Comparison of ENCODE assay signal across 39 cellular contexts in the genomic region with DNA sequence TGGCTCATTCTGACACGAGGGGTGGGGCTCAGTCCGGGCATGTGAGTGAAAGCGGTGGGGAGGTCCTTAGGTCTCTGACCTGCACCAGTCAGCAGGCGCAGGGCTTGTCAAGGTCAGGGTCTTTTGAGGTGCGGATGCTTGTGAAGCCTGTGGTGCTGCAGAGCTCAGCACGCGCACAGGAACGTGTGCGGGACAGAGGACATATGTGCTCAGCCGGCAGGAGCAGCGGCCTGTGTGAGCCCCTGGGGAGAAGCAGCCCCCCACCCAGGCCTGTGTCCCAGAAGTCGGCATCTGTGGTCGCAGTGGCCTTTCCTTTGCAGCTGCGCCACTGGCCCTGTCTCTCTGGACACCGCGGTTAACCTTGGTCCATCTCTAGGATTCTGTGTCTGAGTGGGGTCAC. TPM values are rescaled to one million over a fixed set of nuclear protein-coding genes. Genes with fewer than 3 reads are reported as not detected.
DNase-seq lines count a peak whose midpoint lies in the region; ATAC-seq, FAIRE-seq and TF ChIP-seq lines count a peak whose summit lies in the region.
"Had no signal": no experiment of that assay in that cellular context is flagged by ENCODE, and none has a peak within 500 bp of the region (broad histone marks: within the 10 kb centered on the region; RNA-seq: fewer than 3 reads in every experiment).

No MANE protein-coding gene starts in this region.

- peaks cover 15% of the 10 kb centered on the region for H4K20me1 ChIP-seq in neural progenitor cell (ENCODE audit: low read depth)

- peaks cover 34% of the 10 kb centered on the region for H3K36me3 Mint-ChIP-seq in neural progenitor cell

- H3K4me3 Mint-ChIP-seq in neural progenitor cell, result no peak overlapping the region
- H3K4me3 Mint-ChIP-seq: activated CD4-positive, alpha-beta memory T cell treated with anti-CD3 and anti-CD28 coated beads for 36 hours; CD4-positive, CD25-positive, alpha-beta regulatory T cell; memory B cell; stimulated activated memory B cell treated with anti-CD40 and anti-IgM and Interleukin-4, amounts not matched to agents 10 μg/mL and 1 μg/mL and 100 μg/mL, for 72 hours; type B pancreatic cell had no signal

- peaks cover 16% of the 10 kb centered on the region for H3F3A ChIP-seq in neural progenitor cell (ENCODE audit: low read depth)

- intact Hi-C loops in cardiac septum (cut with DNase I), result no loop called here
- intact Hi-C loops in left ventricle myocardium superior (cut with micrococcal nuclease), result no loop called here
- intact Hi-C loops in kidney (cut with DNase I), result no loop called here
- intact Hi-C loops in colonic mucosa (cut with DNase I), result no loop called here

- peaks cover 20% of the 10 kb centered on the region for H3K4me1 Mint-ChIP-seq in neural progenitor cell
- H3K4me1 Mint-ChIP-seq: stimulated activated memory B cell treated with anti-CD40 and anti-IgM and Interleukin-4, amounts not matched to agents 10 μg/mL and 1 μg/mL and 100 μg/mL, for 72 hours had no signal

- no peaks in the 10 kb centered on the region for H3K27me3 ChIP-seq in neural progenitor cell
- no peaks in the 10 kb centered on the region for H3K27me3 ChIP-seq in colonic mucosa
- H3K27me3 ChIP-seq: body of pancreas, gastroesophageal sphincter, neutrophil had no signal

- no peak for ATAC-seq in left ventricle myocardium superior
- ATAC-seq: activated CD4-positive, CD25-positive, alpha-beta regulatory T cell treated with anti-CD3 and anti-CD28 coated beads, Interleukin-2, amount 50 U/mL, for 24 hours; body of pancreas; gastroesophageal sphincter; psoas muscle; stimulated activated memory B cell treated with anti-CD40 and anti-IgM and Interleukin-4, amounts not matched to agents 10 μg/mL and 1 μg/mL and 100 μg/mL, for 72 hours had no signal

- H3K9ac ChIP-seq in kidney (ENCODE audit: low read length in 2 of 2), result no peak overlapping the region
- H3K9ac ChIP-seq in neural progenitor cell, result no peak overlapping the region
- H3K9ac ChIP-seq in colonic mucosa (ENCODE audit: low read depth in 2 of 2, low read length in 2 of 2), result no peak overlapping the region
- H3K9ac ChIP-seq: GM23248 had no signal

- H3K36me3 ChIP-seq in kidney (ENCODE audit: control insufficient read depth in 1 of 2, insufficient read depth in 2 of 2, low read length in 2 of 2) (peaks cover 9 to 10% of the 10 kb centered on the region in 2 donors), neural progenitor cell (peaks cover 5% of the 10 kb centered on the region), colonic mucosa (no peaks in the 10 kb centered on the region)

- no peak for FAIRE-seq in kidney (lab: Jason Lieb, UNC)
- FAIRE-seq: HTR-8/SVneo, TTC549 had no signal

- no peaks in the 10 kb centered on the region for H3K9me3 ChIP-seq in kidney (ENCODE audit: control insufficient read depth in 1 of 2, low read length in 2 of 2)
- H3K9me3 ChIP-seq in neural progenitor cell (ENCODE audit: low read depth), result no peaks in the 10 kb centered on the region
- no peaks in the 10 kb centered on the region for H3K9me3 ChIP-seq in colonic mucosa
- H3K9me3 ChIP-seq: body of pancreas, gastroesophageal sphincter, neutrophil, psoas muscle had no signal

- no peaks in the 10 kb centered on the region for H3K4me1 ChIP-seq in kidney (ENCODE audit: control insufficient read depth in 1 of 2, insufficient read depth in 1 of 2, low read depth in 1 of 2, low read length in 2 of 2)
- no peaks in the 10 kb centered on the region for H3K4me1 ChIP-seq in neural progenitor cell
- H3K4me1 ChIP-seq in colonic mucosa, result no peaks in the 10 kb centered on the region
- H3K4me1 ChIP-seq: body of pancreas, gastroesophageal sphincter, psoas muscle had no signal

- H3K4me3 ChIP-seq in kidney (ENCODE audit: low read length in 2 of 2) (no peak overlapping the region), neural progenitor cell (no peak overlapping the region), colonic mucosa (no peak overlapping the region)
- H3K4me3 ChIP-seq: body of pancreas, gastroesophageal sphincter, GM23248, psoas muscle, SK-N-MC had no signal

- H2AFZ ChIP-seq in neural progenitor cell (replicated peaks), result no peak overlapping the region
- H2AFZ ChIP-seq: GM23248 had no signal

- H3K79me2 ChIP-seq in neural progenitor cell (ENCODE audit: low read depth), result peaks cover 69% of the 10 kb centered on the region

- TF ChIP-seq CTCF in kidney (IDR thresholded peaks at IDR 0.05; ENCODE audit: borderline replicate concordance, extremely low read depth, insufficient read depth), result no peak
- no peak for TF ChIP-seq CTCF in neural progenitor cell (IDR thresholded peaks at IDR 0.05)
- TF ChIP-seq CTCF in colonic mucosa (IDR thresholded peaks at IDR 0.05), result no peak

- H3K27ac ChIP-seq in kidney (ENCODE audit: low read depth in 2 of 2, low read length in 2 of 2) (no peak overlapping the region), neural progenitor cell (no peak overlapping the region), colonic mucosa (no peak overlapping the region)
- H3K27ac ChIP-seq: body of pancreas, gastroesophageal sphincter, GM23248, psoas muscle, SK-N-MC had no signal

- peak; percentile 69 for DNase-seq in cardiac septum (ENCODE audit: low spot score)
- DNase-seq in left ventricle myocardium superior, result no peak
- DNase-seq in kidney, result peak; percentile 66
- DNase-seq in neural progenitor cell (ENCODE audit: low spot score), result no peak
- DNase-seq in GM19240 (ENCODE audit: insufficient read length, low spot score), result no peak
- no peak for DNase-seq in dermis blood vessel endothelial cell
- DNase-seq in colonic mucosa, result no peak
- DNase-seq in NCI-H146 treated with DMSO at 0.1 percent for 48 hours (lab: John Stamatoyannopoulos, UW; ENCODE audit: unreplicated experiment), result no peak
- DNase-seq: activated CD4-positive, alpha-beta memory T cell treated with anti-CD3 and anti-CD28 coated beads for 36 hours; activated naive CD4-positive, alpha-beta T cell; body of pancreas; Calu3; CD4-positive, CD25-positive, alpha-beta regulatory T cell; DMS79 treated with DMSO at 0.1 percent for 48 hours; GDM1; hippocampal formation; KBM-7; NCI-H2029 treated with DMSO at 0.1 percent for 48 hours; NCI-H2227 treated with DMSO at 0.1 percent for 48 hours; NCI-H526 treated with DMSO at 0.1 percent for 48 hours; NK-92 treated with Interleukin-12 subunit alpha and Interleukin-12 subunit beta, amount 100 ng/mL, for 24 hours; substantia nigra; T-helper 1 cell had no signal

- H3K27ac Mint-ChIP-seq in neural progenitor cell, result peak overlapping the region; percentile 80
- H3K27ac Mint-ChIP-seq: activated CD4-positive, alpha-beta memory T cell treated with anti-CD3 and anti-CD28 coated beads for 36 hours; memory B cell; stimulated activated memory B cell treated with anti-CD40 and anti-IgM and Interleukin-4, amounts not matched to agents 10 μg/mL and 1 μg/mL and 100 μg/mL, for 72 hours; type B pancreatic cell had no signal

- peaks cover 4% of the 10 kb centered on the region for H3K9me3 Mint-ChIP-seq in neural progenitor cell
- H3K9me3 Mint-ChIP-seq: activated CD4-positive, alpha-beta memory T cell treated with anti-CD3 and anti-CD28 coated beads for 36 hours; memory B cell; stimulated activated memory B cell treated with anti-CD40 and anti-IgM and Interleukin-4, amounts not matched to agents 10 μg/mL and 1 μg/mL and 100 μg/mL, for 72 hours; type B pancreatic cell had no signal

- H3K27me3 Mint-ChIP-seq in neural progenitor cell (ENCODE audit: insufficient read depth, low read depth), result no peaks in the 10 kb centered on the region
- H3K27me3 Mint-ChIP-seq: activated CD4-positive, alpha-beta memory T cell treated with anti-CD3 and anti-CD28 coated beads for 36 hours; CD4-positive, CD25-positive, alpha-beta regulatory T cell; memory B cell; stimulated activated memory B cell treated with anti-CD40 and anti-IgM and Interleukin-4, amounts not matched to agents 10 μg/mL and 1 μg/mL and 100 μg/mL, for 72 hours; type B pancreatic cell had no signal

- H3K4me2 ChIP-seq in neural progenitor cell, result no peak overlapping the region

RNA-seq across cellular contexts. Expression of a gene that starts 30.9 kb away (rescaled TPM):
- total RNA-seq in cardiac septum (not detected), left ventricle myocardium superior (not detected), kidney (0.16 TPM), neural progenitor cell (ENCODE audit: low replicate concordance) (not detected in 2 replicates), dermis blood vessel endothelial cell (not detected in 2 replicates), colonic mucosa (not detected)
- polyA plus RNA-seq in kidney (ENCODE audit: insufficient read depth, low read depth, low replicate concordance), result 0.45 TPM
- total RNA-seq: A172; activated CD4-positive, alpha-beta memory T cell treated with anti-CD3 and anti-CD28 coated beads for 36 hours; body of pancreas; Calu3; CD4-positive, CD25-positive, alpha-beta regulatory T cell; cerebellum; gastroesophageal sphincter; GM23248; M059J; psoas muscle; skeletal muscle tissue had no signal
- polyA plus RNA-seq: CD4-positive, CD25-positive, alpha-beta regulatory T cell; GM23248 had no signal

RNA-seq across cellular contexts. Expression of a gene that starts 39.9 kb away (rescaled TPM):
- total RNA-seq in cardiac septum (0.48 TPM), left ventricle myocardium superior (0.42 TPM), kidney (not detected), neural progenitor cell (ENCODE audit: low replicate concordance) (0.40 TPM in 1 of 2 replicates, not detected in the other), dermis blood vessel endothelial cell (not detected in 2 replicates), colonic mucosa (under 1 TPM in 1 of 2 donors, not detected in 1; 0.10 TPM)
- polyA plus RNA-seq in kidney (ENCODE audit: insufficient read depth, low read depth, low replicate concordance), result not detected
- total RNA-seq: A172; activated CD4-positive, alpha-beta memory T cell treated with anti-CD3 and anti-CD28 coated beads for 36 hours; body of pancreas; Calu3; CD4-positive, CD25-positive, alpha-beta regulatory T cell; GM23248; M059J; skeletal muscle tissue had no signal
- polyA plus RNA-seq: adipose tissue; CD4-positive, CD25-positive, alpha-beta regulatory T cell; GM23248; psoas muscle had no signal

RNA-seq across cellular contexts. Expression of a gene that starts 42.6 kb away (rescaled TPM):
- 38.8 TPM for total RNA-seq in cardiac septum
- 45.1 TPM for total RNA-seq in left ventricle myocardium superior
- total RNA-seq in kidney, result 46.9 TPM
- 33.8 TPM for polyA plus RNA-seq in kidney (ENCODE audit: insufficient read depth, low read depth, low replicate concordance)
- 57.5 and 88.6 TPM in 2 replicates for total RNA-seq in neural progenitor cell (ENCODE audit: low replicate concordance)
- total RNA-seq in dermis blood vessel endothelial cell, result 49.5 and 122 TPM in 2 replicates
- 100 to 1,000 TPM in 1 of 2 donors, 10 to 100 TPM in 1; 60.3 to 112 TPM for total RNA-seq in colonic mucosa

Comparison
In these comparisons a context has a peak if more than half of its experiments do, and no peak if none do; other contexts are left out.
1. DNase-seq: peak in cardiac septum (single experiment) and kidney (single experiment); none in left ventricle myocardium superior (single experiment), neural progenitor cell (single experiment), GM19240 (single experiment), dermis blood vessel endothelial cell (single experiment), colonic mucosa (single experiment) and NCI-H146 treated with DMSO at 0.1 percent for 48 hours (single experiment).